ENCODE assay signal across 19 cellular contexts in the genomic region with DNA sequence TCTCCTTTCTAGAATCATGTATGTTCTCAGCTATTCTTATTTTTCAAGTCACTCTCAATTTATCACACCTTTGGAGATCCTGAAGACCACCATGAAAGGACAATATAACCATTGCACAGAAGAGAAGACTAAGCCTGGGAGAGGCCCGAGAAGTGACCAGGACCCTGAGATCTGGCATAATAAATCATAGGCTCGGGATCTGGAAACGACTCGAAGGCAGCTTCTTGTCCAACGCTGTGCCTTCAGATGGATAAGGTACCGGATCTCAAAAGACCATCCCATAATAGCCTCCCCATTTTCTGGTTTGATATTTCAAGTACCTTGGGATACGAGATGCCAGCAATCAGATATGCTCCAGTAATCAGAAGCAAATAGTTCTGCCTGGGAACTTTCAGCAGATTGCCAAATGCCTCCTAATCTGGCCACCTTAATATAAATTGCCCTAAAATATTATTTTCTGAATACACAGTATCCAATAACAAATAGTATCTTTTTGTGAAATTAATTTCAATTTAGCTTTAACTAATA.
DNase-seq lines count a peak whose midpoint lies in the region; TF ChIP-seq lines count a peak whose summit lies in the region.
"Had no signal": no experiment of that assay in that cellular context is flagged by ENCODE, and none has a peak within 500 bp of the region (broad histone marks: within the 10 kb centered on the region; RNA-seq: fewer than 3 reads in every experiment).

No MANE protein-coding gene starts in this region.

- peaks cover 5% of the 10 kb centered on the region for H3K4me1 ChIP-seq in endodermal cell (ENCODE audit: control insufficient read depth, insufficient read depth, low read length)
- H3K4me1 ChIP-seq: A549 had no signal

- no peaks in the 10 kb centered on the region for H3K36me3 ChIP-seq in endodermal cell (ENCODE audit: control insufficient read depth, insufficient read depth, low read length)
- H3K36me3 ChIP-seq: MG63 had no signal

- TF ChIP-seq CTCF in endodermal cell (conservative IDR thresholded peaks at IDR 0.05) (no peak), type B pancreatic cell (conservative IDR thresholded peaks at IDR 0.05) (no peak)

- H3K27me3 ChIP-seq in endodermal cell (ENCODE audit: control insufficient read depth, insufficient read depth, low read length, poor library complexity, severe bottlenecking), result no peaks in the 10 kb centered on the region
- H3K27me3 ChIP-seq: MG63 had no signal

- 89 to 92% methylated on average over 6 to 7 of the region's 7 CpGs for WGBS in endodermal cell (ENCODE audit: insufficient coverage in 1 of 2, insufficient read length in 1 of 2), 2 experiments

- H3K4me3 Mint-ChIP-seq in endodermal cell (no peak overlapping the region), type B pancreatic cell (no peak overlapping the region)
- H3K4me3 Mint-ChIP-seq: CD4-positive, alpha-beta T cell; HFFc6; T-helper 2 cell treated with Interferon-gamma antibody and Interleukin-4, amounts not matched to agents 5 μg/mL and 100 μg/mL, for 36 hours had no signal

- H3K9me3 ChIP-seq in endodermal cell (ENCODE audit: control insufficient read depth, low read length), result peaks cover 9% of the 10 kb centered on the region

- H3K27ac ChIP-seq in endodermal cell (ENCODE audit: low read depth, low read length), result no peak overlapping the region
- H3K27ac ChIP-seq: A549 had no signal

- H3K9ac ChIP-seq in endodermal cell (ENCODE audit: extremely low read depth, low read length, poor library complexity, severe bottlenecking), result no peak overlapping the region
- H3K9ac ChIP-seq: SK-N-SH had no signal

- H3K36me3 Mint-ChIP-seq in endodermal cell (ENCODE audit: low read depth) (no peaks in the 10 kb centered on the region), type B pancreatic cell (no peaks in the 10 kb centered on the region)

- DNase-seq in NCI-H2171 treated with DMSO at 0.1 percent for 48 hours (lab: John Stamatoyannopoulos, UW) (peak; percentile 10), NCI-H2171 (lab: John Stamatoyannopoulos, UW) (no peak), NCI-H446 (lab: John Stamatoyannopoulos, UW) (peak; percentile 7 to 50), endodermal cell (peak; percentile 8), type B pancreatic cell (ENCODE audit: extremely low spot score, unreplicated experiment) (peak; percentile 16), LoVo (ENCODE audit: low spot score) (no peak), HUDEP-2 (lab: John Stamatoyannopoulos, UW; ENCODE audit: unreplicated experiment in 76 of 76) (no peak), SIG-M5 treated with dmso at 0.1 percent for 504 hours (lab: John Stamatoyannopoulos, UW; ENCODE audit: unreplicated experiment) (no peak)
- DNase-seq: CD4-positive, alpha-beta T cell; H7; HFFc6; MG63; NCI-H2029; NCI-H748 treated with DMSO at 0.1 percent for 48 hours; OCI-M1; SHP77; SK-N-SH had no signal

- H3K9me3 Mint-ChIP-seq in endodermal cell (peaks cover 6% of the 10 kb centered on the region), type B pancreatic cell (peaks cover 14% of the 10 kb centered on the region)

- peaks cover 18% of the 10 kb centered on the region for H3K4me1 Mint-ChIP-seq in endodermal cell
- peaks cover 5% of the 10 kb centered on the region for H3K4me1 Mint-ChIP-seq in type B pancreatic cell (ENCODE audit: unreplicated experiment)

- no peak overlapping the region for H3K27ac Mint-ChIP-seq in endodermal cell
- no peak overlapping the region for H3K27ac Mint-ChIP-seq in type B pancreatic cell
- H3K27ac Mint-ChIP-seq: CD4-positive, alpha-beta T cell; HFFc6; T-helper 2 cell treated with Interferon-gamma antibody and Interleukin-4, amounts not matched to agents 5 μg/mL and 100 μg/mL, for 36 hours had no signal

- H3K27me3 Mint-ChIP-seq in endodermal cell (ENCODE audit: insufficient read depth), result no peaks in the 10 kb centered on the region
- peaks cover 5% of the 10 kb centered on the region for H3K27me3 Mint-ChIP-seq in type B pancreatic cell
- H3K27me3 Mint-ChIP-seq: CD4-positive, alpha-beta T cell had no signal

- no peak overlapping the region for H3K4me3 ChIP-seq in endodermal cell (ENCODE audit: low read length)
- H3K4me3 ChIP-seq: A549, MG63 had no signal

Comparison
In these comparisons a context has a peak if more than half of its experiments do, and no peak if none do; other contexts are left out.
1. DNase-seq: peak in NCI-H2171 treated with DMSO at 0.1 percent for 48 hours (single experiment), NCI-H446 (2 of 2), endodermal cell (single experiment) and type B pancreatic cell (single experiment); none in NCI-H2171 (single experiment), LoVo (single experiment), HUDEP-2 (0 of 76) and SIG-M5 treated with dmso at 0.1 percent for 504 hours (single experiment).